Comparison of ENCODE assay signal across 8 cellular contexts in genomic region chr5:151082976-151083651, GRCh38. TPM values are rescaled to one million over a fixed set of nuclear protein-coding genes. Genes with fewer than 3 reads are reported as not detected.
DNase-seq lines count a peak whose midpoint lies in the region; ATAC-seq, FAIRE-seq and TF ChIP-seq lines count a peak whose summit lies in the region.

No MANE protein-coding gene starts in this region.

- intact Hi-C loops in breast epithelium (cut with DNase I; ENCODE audit: low total_unique reads), result no loop called here

- peak in 30 of 34 experiments; percentile 13 to 63 (median 42) for DNase-seq in T-cell
- DNase-seq in breast epithelium (ENCODE audit: low spot score in 2 of 2), result no peak
- peak; percentile 90 for DNase-seq in small intestine
- DNase-seq in NCI-H128 (lab: John Stamatoyannopoulos, UW; ENCODE audit: unreplicated experiment), result no peak
- DNase-seq in DMS114 treated with DMSO at 0.1 percent for 48 hours (lab: John Stamatoyannopoulos, UW; ENCODE audit: unreplicated experiment), result no peak

- no peak overlapping the region for H3K4me3 ChIP-seq in breast epithelium
- H3K4me3 ChIP-seq in small intestine (ENCODE audit: low read depth in 1 of 2, low read length in 2 of 2), result no peak overlapping the region

- H3K9me3 Mint-ChIP-seq in T-cell, result no peaks in the 10 kb centered on the region

- H3K27me3 ChIP-seq in breast epithelium, result no peaks in the 10 kb centered on the region
- no peaks in the 10 kb centered on the region for H3K27me3 ChIP-seq in small intestine (ENCODE audit: control insufficient read depth in 2 of 2, insufficient read depth in 2 of 2, low read length in 2 of 2)

- POLR2A ChIA-PET in T-cell (lab: Charles Lee), result interaction anchor here (0.5 to 0.6 kb wide), 3 partner anchors 10 to 458 kb away, joined by 3 to 5 read pairs (median 3); no protein-coding TSS in a partner anchor

- peak overlapping the region; percentile 85 to 91 (median 87) for H3K4me3 Mint-ChIP-seq in T-cell

- 30 to 54% (median 46%) methylated on average over 3 of the region's 3 CpGs for WGBS in small intestine, 3 donors

- no peaks in the 10 kb centered on the region for H3K27me3 Mint-ChIP-seq in T-cell

- H3K9me3 ChIP-seq in breast epithelium (no peaks in the 10 kb centered on the region), small intestine (ENCODE audit: control insufficient read depth, low read depth) (no peaks in the 10 kb centered on the region)

- ATAC-seq in T-cell (replicated peaks in 1 of 4), result peak in 2 of 4 experiments; percentile 4 to 23
- no peak for ATAC-seq in HG02981 (IDR thresholded peaks at IDR 0.05; ENCODE audit: unreplicated experiment)
- ATAC-seq in GM21526 (IDR thresholded peaks at IDR 0.05; ENCODE audit: low FRiP score, unreplicated experiment), result no peak

- H3K27ac ChIP-seq in breast epithelium (peak overlapping the region; percentile 7 to 99), small intestine (ENCODE audit: low read depth in 1 of 2, low read length in 1 of 2) (peak overlapping the region; percentile 76 to 91)

- TF ChIP-seq POLR2A in GM18951 (IDR thresholded peaks at IDR 0.05; ENCODE audit: extremely low read depth, insufficient read depth, insufficient read length) (peak; percentile 33), breast epithelium (IDR thresholded peaks at IDR 0.05) (no peak)

- peak overlapping the region; percentile 89 to 92 for H3K27ac Mint-ChIP-seq in T-cell

- no peak for FAIRE-seq in small intestine (lab: Jason Lieb, UNC)

- H3K4me1 ChIP-seq in breast epithelium (peaks cover 0 to 30% of the 10 kb centered on the region in 2 donors), small intestine (ENCODE audit: control insufficient read depth in 2 of 2, insufficient read depth in 1 of 2, low read depth in 1 of 2, low read length in 1 of 2) (peaks cover 16 to 21% of the 10 kb centered on the region in 2 donors)

- TF ChIP-seq CTCF in breast epithelium (IDR thresholded peaks at IDR 0.05), result no peak

- H3K36me3 ChIP-seq in breast epithelium, result no peaks in the 10 kb centered on the region
- H3K36me3 ChIP-seq in small intestine (ENCODE audit: control insufficient read depth in 2 of 2, insufficient read depth in 2 of 2, low read length in 2 of 2), result no peaks in the 10 kb centered on the region

- in situ Hi-C loops in GM18951 (cut with MboI; ENCODE audit: low sequenced_read_pairs, unreplicated experiment), result no loop called here

- CTCF ChIA-PET in T-cell (lab: Charles Lee), result interaction anchor here (0.6 to 3.8 kb wide), 4 partner anchors 19 to 599 kb away, joined by 3 to 12 read pairs (median 3); no protein-coding TSS in a partner anchor

- peaks cover 80 to 85% (median 80%) of the 10 kb centered on the region in 3 donors for H3K4me1 Mint-ChIP-seq in T-cell

- peaks cover 6% of the 10 kb centered on the region for H3K36me3 Mint-ChIP-seq in T-cell

RNA-seq across cellular contexts. Expression of gene TNIP1, which starts 2.3 kb away (rescaled TPM):
- 100 to 1,000 TPM; 118 to 211 (median 170) TPM for total RNA-seq in T-cell
- total RNA-seq in breast epithelium, result 100 to 1,000 TPM in 1 of 3 donors, 10 to 100 TPM in 2; 65.3 to 221 (median 91.8) TPM
- polyA plus RNA-seq in small intestine, result 100 to 1,000 TPM in 2 of 3 donors, 10 to 100 TPM in 1; 97.5 to 190 (median 164) TPM

Comparison
In these comparisons a context has a peak if more than half of its experiments do, and no peak if none do; other contexts are left out.
1. DNase-seq: peak in T-cell (30 of 34) and small intestine (single experiment); none in breast epithelium (0 of 2), NCI-H128 (single experiment) and DMS114 treated with DMSO at 0.1 percent for 48 hours (single experiment).